ENCODE assay signal across 21 cellular contexts in the genomic region with DNA sequence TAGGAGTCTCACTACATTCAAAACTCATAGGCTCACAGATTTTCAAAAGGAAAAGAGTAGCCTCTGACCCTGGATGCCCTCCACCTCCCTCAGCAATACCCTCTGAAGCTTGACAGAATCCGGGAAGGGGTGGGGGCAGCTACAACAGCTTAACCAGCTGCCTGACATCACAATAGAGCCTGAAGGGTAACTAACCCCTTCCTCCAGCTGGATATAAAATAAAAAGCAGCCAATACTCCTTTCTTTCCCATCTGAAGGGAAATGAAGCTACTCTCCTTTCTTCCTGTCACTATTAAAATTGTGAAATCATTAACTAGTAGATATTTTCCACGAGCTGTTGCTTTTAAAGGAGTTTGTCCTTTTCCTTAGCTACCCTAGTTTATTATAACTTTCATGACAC. TPM values are rescaled to one million over a fixed set of nuclear protein-coding genes. Genes with fewer than 3 reads are reported as not detected.
DNase-seq lines count a peak whose midpoint lies in the region; ATAC-seq and TF ChIP-seq lines count a peak whose summit lies in the region.
"Had no signal": no experiment of that assay in that cellular context is flagged by ENCODE, and none has a peak within 500 bp of the region (broad histone marks: within the 10 kb centered on the region; RNA-seq: fewer than 3 reads in every experiment).

No MANE protein-coding gene starts in this region.

- peaks cover 0 to 17% (median 6%) of the 10 kb centered on the region in 4 donors for H3K4me1 ChIP-seq in right lobe of liver
- peaks cover 0 to 6% of the 10 kb centered on the region in 2 donors for H3K4me1 ChIP-seq in uterus

- ATAC-seq in Right ventricle myocardium superior (ENCODE audit: poor library complexity) (peak; percentile 34), right lobe of liver (peak; percentile 48 to 62 (median 57)), HG03521 (IDR thresholded peaks at IDR 0.05; ENCODE audit: unreplicated experiment) (no peak)
- no peak for ATAC-seq in CD4-positive, alpha-beta T cell (ENCODE audit: poor library complexity)

- H3K9me3 Mint-ChIP-seq in CD4-positive, alpha-beta T cell: no peaks in the 10 kb centered on the region

- H3K27me3 Mint-ChIP-seq in CD4-positive, alpha-beta T cell: no peaks in the 10 kb centered on the region

- DNase-seq in Right ventricle myocardium superior: no peak
- no peak for DNase-seq in cardiac septum (ENCODE audit: low spot score)
- DNase-seq in epithelial cell of proximal tubule (ENCODE audit: low read depth): no peak
- DNase-seq in right lobe of liver: no peak
- DNase-seq in uterus: no peak
- no peak for DNase-seq in NCI-H2227 (lab: John Stamatoyannopoulos, UW; ENCODE audit: unreplicated experiment)
- no peak for DNase-seq in CD4-positive, alpha-beta T cell
- DNase-seq: activated naive CD4-positive, alpha-beta T cell; amygdala; cerebellar nuclear complex; DMS53; endodermal cell; MM.1S; NCI-H146; Peyer's patch; spleen; testis had no signal

- intact Hi-C loops in Right ventricle myocardium superior (cut with DNase I): no loop called here
- intact Hi-C loops in cardiac septum (cut with DNase I): no loop called here
- intact Hi-C loops in right lobe of liver (cut with DNase I): no loop called here
- intact Hi-C loops in uterus (cut with DNase I; ENCODE audit: low total_unique reads): no loop called here
- intact Hi-C loops in CD4-positive, alpha-beta T cell (cut with DNase I, micrococcal nuclease): no loop called here

- no peak for TF ChIP-seq POLR2A in right lobe of liver (IDR thresholded peaks at IDR 0.05)
- TF ChIP-seq POLR2A in uterus (IDR thresholded peaks at IDR 0.05): no peak

- H3K27ac Mint-ChIP-seq in CD4-positive, alpha-beta T cell: no peak overlapping the region
- H3K27ac Mint-ChIP-seq: endodermal cell had no signal

- H3K9me3 ChIP-seq in right lobe of liver: no peaks in the 10 kb centered on the region
- no peaks in the 10 kb centered on the region for H3K9me3 ChIP-seq in uterus
- no peaks in the 10 kb centered on the region for H3K9me3 ChIP-seq in CD4-positive, alpha-beta T cell (ENCODE audit: control insufficient read depth, low read length)
- H3K9me3 ChIP-seq: Peyer's patch, spleen, testis had no signal

- H3K4me3 ChIP-seq in epithelial cell of proximal tubule (ENCODE audit: low read depth, low read length) (peak overlapping the region; percentile 12), right lobe of liver (no peak overlapping the region), uterus (no peak overlapping the region)
- H3K4me3 ChIP-seq: Peyer's patch, spleen, testis had no signal

- no peaks in the 10 kb centered on the region for H3K36me3 Mint-ChIP-seq in CD4-positive, alpha-beta T cell (ENCODE audit: low read depth)

- TF ChIP-seq CTCF in epithelial cell of proximal tubule (conservative IDR thresholded peaks at IDR 0.05; ENCODE audit: low read depth, low read length) (no peak), right lobe of liver (IDR thresholded peaks at IDR 0.05) (no peak), uterus (IDR thresholded peaks at IDR 0.05) (no peak)
- no peak for TF ChIP-seq CTCF in CD4-positive, alpha-beta T cell (IDR thresholded peaks at IDR 0.05)

- H3K4me1 Mint-ChIP-seq in CD4-positive, alpha-beta T cell (ENCODE audit: low read depth): no peaks in the 10 kb centered on the region

- WGBS in right lobe of liver (ENCODE audit: insufficient coverage, low coverage, low lambda C conversion rate, missing lambda C conversion rate): 9% methylated on average over 2 of the region's 2 CpGs

- POLR2A ChIA-PET in CD4-positive, alpha-beta T cell (lab: Charles Lee): no interaction called here

- H3K27me3 ChIP-seq in right lobe of liver (no peaks in the 10 kb centered on the region), uterus (no peaks in the 10 kb centered on the region)
- H3K27me3 ChIP-seq in CD4-positive, alpha-beta T cell (ENCODE audit: control insufficient read depth, insufficient read depth, low read length): no peaks in the 10 kb centered on the region
- H3K27me3 ChIP-seq: Peyer's patch, spleen, testis had no signal

- H3K4me3 Mint-ChIP-seq in CD4-positive, alpha-beta T cell: no peak overlapping the region
- H3K4me3 Mint-ChIP-seq: endodermal cell had no signal

- H3K27ac ChIP-seq in right lobe of liver: peak overlapping the region in 2 of 3 donors; percentile 24 to 49
- peak overlapping the region; percentile 90 to 96 for H3K27ac ChIP-seq in uterus
- H3K27ac ChIP-seq in CD4-positive, alpha-beta T cell (ENCODE audit: low read depth, low read length): no peak overlapping the region
- H3K27ac ChIP-seq: Peyer's patch had no signal

- CTCF ChIA-PET in CD4-positive, alpha-beta T cell (lab: Charles Lee): no interaction called here

- H3K36me3 ChIP-seq in right lobe of liver (no peaks in the 10 kb centered on the region), uterus (no peaks in the 10 kb centered on the region)
- H3K36me3 ChIP-seq: Peyer's patch, spleen had no signal

RNA-seq across cellular contexts. Expression of gene USP31, which starts 24.0 kb away (rescaled TPM):
- total RNA-seq in Right ventricle myocardium superior (25.7 TPM), cardiac septum (21.6 TPM), epithelial cell of proximal tubule (10.6 and 11.8 TPM in 2 replicates), right lobe of liver (10 to 100 TPM in 2 of 6 experiments, 1 to 10 TPM in 4; 7.1 to 12.8 (median 9.0) TPM), uterus (10 to 100 TPM; 11.8 to 62.0 (median 28.2) TPM)
- 1 to 10 TPM; 1.6 to 1.7 TPM for total RNA-seq in CD4-positive, alpha-beta T cell

RNA-seq across cellular contexts. Expression of gene SCNN1G, which starts 57.3 kb away (rescaled TPM):
- total RNA-seq in Right ventricle myocardium superior: 0.13 TPM
- not detected for total RNA-seq in cardiac septum
- 0.07 and 0.17 TPM in 2 replicates for total RNA-seq in epithelial cell of proximal tubule
- not detected for total RNA-seq in right lobe of liver
- total RNA-seq in uterus: under 1 TPM in 3 of 4 donors, not detected in 1; under 0.01 to 0.62 (median 0.40) TPM
- total RNA-seq in CD4-positive, alpha-beta T cell: not detected
- total RNA-seq: A172, fibroblast of villous mesenchyme, liver, spleen had no signal

Comparison
In these comparisons a context has a peak if more than half of its experiments do, and no peak if none do; other contexts are left out.
1. ATAC-seq: peak in Right ventricle myocardium superior (single experiment) and right lobe of liver (4 of 4); none in HG03521 (single experiment) and CD4-positive, alpha-beta T cell (single experiment).